ENCODE assay signal across 1 cellular context in genomic region chr6:149831380-149831820, GRCh38.
TF ChIP-seq lines count a peak whose summit lies in the region.

No MANE protein-coding gene starts in this region.

TF ChIP-seq in SK-N-SH treated with all-trans-retinoic acid at 6 μM for 48 hours, 23 proteins besides CTCF, POLR2A, EP300 and RAD21 (continued from another document):
- no peak for TF ChIP-seq CREB5 (CRISPR knock-in tag; IDR thresholded peaks at IDR 0.05; ENCODE audit: low read depth)
- no peak for TF ChIP-seq ZNF8 (CRISPR knock-in tag; IDR thresholded peaks at IDR 0.05)
- TF ChIP-seq, protein P1, sequence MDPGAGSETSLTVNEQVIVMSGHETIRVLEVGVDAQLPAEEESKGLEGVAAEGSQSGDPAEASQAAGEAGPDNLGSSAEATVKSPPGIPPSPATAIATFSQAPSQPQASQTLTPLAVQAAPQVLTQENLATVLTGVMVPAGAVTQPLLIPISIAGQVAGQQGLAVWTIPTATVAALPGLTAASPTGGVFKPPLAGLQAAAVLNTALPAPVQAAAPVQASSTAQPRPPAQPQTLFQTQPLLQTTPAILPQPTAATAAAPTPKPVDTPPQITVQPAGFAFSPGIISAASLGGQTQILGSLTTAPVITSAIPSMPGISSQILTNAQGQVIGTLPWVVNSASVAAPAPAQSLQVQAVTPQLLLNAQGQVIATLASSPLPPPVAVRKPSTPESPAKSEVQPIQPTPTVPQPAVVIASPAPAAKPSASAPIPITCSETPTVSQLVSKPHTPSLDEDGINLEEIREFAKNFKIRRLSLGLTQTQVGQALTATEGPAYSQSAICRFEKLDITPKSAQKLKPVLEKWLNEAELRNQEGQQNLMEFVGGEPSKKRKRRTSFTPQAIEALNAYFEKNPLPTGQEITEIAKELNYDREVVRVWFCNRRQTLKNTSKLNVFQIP (CRISPR knock-in tag; IDR thresholded peaks at IDR 0.05; ENCODE audit: borderline replicate concordance, low read depth): no peak
